In genomic region chr2:24635181-24635580, GRCh38 we compare ENCODE assay signal across 20 cellular contexts.
DNase-seq lines count a peak whose midpoint lies in the region; ATAC-seq and FAIRE-seq lines count a peak whose summit lies in the region.
"Had no signal": no experiment of that assay in that cellular context is flagged by ENCODE, and none has a peak within 500 bp of the region (broad histone marks: within the 10 kb centered on the region; RNA-seq: fewer than 3 reads in every experiment).

No MANE protein-coding gene starts in this region.

- H3K27ac ChIP-seq in mesenchymal stem cell (ENCODE audit: low read length, poor library complexity, severe bottlenecking) (no peak overlapping the region), mesendoderm (ENCODE audit: low read depth, low read length) (no peak overlapping the region)
- H3K27ac ChIP-seq: cardiac muscle cell, neural progenitor cell, right atrium auricular region had no signal

- H3K4me3 ChIP-seq in mesenchymal stem cell (ENCODE audit: insufficient read depth in 1 of 2, low read depth in 1 of 2, low read length in 2 of 2) (no peak overlapping the region), mesendoderm (ENCODE audit: low read length) (no peak overlapping the region)
- H3K4me3 ChIP-seq: cardiac muscle cell, neural progenitor cell, right atrium auricular region had no signal

- H2BK120ac ChIP-seq in mesenchymal stem cell (ENCODE audit: low read depth, low read length) (no peak overlapping the region), mesendoderm (ENCODE audit: low read depth, low read length) (no peak overlapping the region)

- H3K79me1 ChIP-seq in mesenchymal stem cell (replicated peaks; ENCODE audit: low read length, poor library complexity, severe bottlenecking) (peaks cover 2% of the 10 kb centered on the region), mesendoderm (ENCODE audit: low read length) (no peaks in the 10 kb centered on the region)

- H2BK15ac ChIP-seq in mesenchymal stem cell (ENCODE audit: low read depth, poor library complexity, severe bottlenecking) (no peak overlapping the region), mesendoderm (replicated peaks; ENCODE audit: low read depth) (no peak overlapping the region)

- H3K4ac ChIP-seq in mesenchymal stem cell (ENCODE audit: low read depth in 1 of 2, low read length in 2 of 2) (no peak overlapping the region), mesendoderm (ENCODE audit: low read depth, low read length) (no peak overlapping the region)

- no peak overlapping the region for H4K91ac ChIP-seq in mesenchymal stem cell (ENCODE audit: low read length)

- H3K36me3 ChIP-seq in mesenchymal stem cell (ENCODE audit: control insufficient read depth in 1 of 2, insufficient read depth in 2 of 2, low read depth in 1 of 2, low read length in 2 of 2) (no peaks in the 10 kb centered on the region), mesendoderm (ENCODE audit: control insufficient read depth, insufficient read depth, low read length) (no peaks in the 10 kb centered on the region)
- H3K36me3 ChIP-seq: cardiac muscle cell, neural progenitor cell, right atrium auricular region had no signal

- peak; percentile 62 for DNase-seq in G401 (ENCODE audit: low spot score)
- peak; percentile 34 for DNase-seq in NCI-H526 treated with DMSO at 0.1 percent for 48 hours (lab: John Stamatoyannopoulos, UW)
- no peak for DNase-seq in mesenchymal stem cell
- DNase-seq in mesendoderm: no peak
- no peak for DNase-seq in activated naive CD4-positive, alpha-beta T cell (lab: John Stamatoyannopoulos, UW)
- DNase-seq: activated CD4-positive, alpha-beta T cell treated with anti-CD3 and anti-CD28 coated beads, Interleukin-2, amount 10 ng/mL, durations not matched to agents 7 days and 5 days; activated naive CD8-positive, alpha-beta T cell treated with anti-CD3 and anti-CD28 coated beads for 36 hours; activated T-cell treated with anti-CD3 and anti-CD28 coated beads, Interleukin-2, amount 50 U/mL, for 24 hours; CD4-positive, alpha-beta T cell; effector memory CD4-positive, alpha-beta T cell; islet precursor cell; midbrain; SHP77 treated with DMSO at 0.1 percent for 48 hours; stimulated activated CD4-positive, alpha-beta T cell treated with anti-CD3 and anti-CD28 coated beads, Interleukin-1b, Interleukin-23, amount 100 ng/mL, for 48 hours had no signal

- no peak for ATAC-seq in HG02852 (IDR thresholded peaks at IDR 0.05; ENCODE audit: unreplicated experiment)
- ATAC-seq: HCT116 had no signal

- no peaks in the 10 kb centered on the region for H3K9me3 ChIP-seq in mesenchymal stem cell (ENCODE audit: control insufficient read depth, low read length)
- H3K9me3 ChIP-seq: right atrium auricular region had no signal

- H3K18ac ChIP-seq in mesenchymal stem cell (ENCODE audit: low read depth in 1 of 2, low read length in 2 of 2): no peak overlapping the region
- H3K18ac ChIP-seq in mesendoderm (ENCODE audit: low read length): no peak overlapping the region

- peak; percentile 48 for FAIRE-seq in endometrium (lab: Jason Lieb, UNC)

- H2AK5ac ChIP-seq in mesenchymal stem cell (ENCODE audit: low read length, severe bottlenecking) (no peak overlapping the region), mesendoderm (ENCODE audit: low read length) (no peak overlapping the region)

- H3K79me2 ChIP-seq in mesendoderm (ENCODE audit: control insufficient read depth, insufficient read depth, low read length): no peaks in the 10 kb centered on the region

- peak overlapping the region; percentile 61 for H3K9ac ChIP-seq in mesenchymal stem cell (ENCODE audit: low read length)
- no peak overlapping the region for H3K9ac ChIP-seq in mesendoderm (ENCODE audit: low read length)
- H3K9ac ChIP-seq: neural progenitor cell had no signal

- no peak overlapping the region for H3K23ac ChIP-seq in mesenchymal stem cell (ENCODE audit: low read length in 2 of 2)
- H3K23ac ChIP-seq in mesendoderm (ENCODE audit: low read length): no peak overlapping the region

- 94% methylated on average over 2 of the region's 2 CpGs for WGBS in mesenchymal stem cell
- no CpG with 5 or more reads among the region's 2 CpGs for WGBS in mesendoderm (ENCODE audit: extremely low coverage, insufficient coverage, low lambda C conversion rate)

- H2BK5ac ChIP-seq in mesenchymal stem cell (ENCODE audit: low read depth, low read length, poor library complexity, severe bottlenecking) (no peak overlapping the region), mesendoderm (ENCODE audit: low read length) (no peak overlapping the region)

- in situ Hi-C loops in G401 (cut with HindIII; ENCODE audit: low sequenced_read_pairs): no loop called here

- no peak overlapping the region for H2BK12ac ChIP-seq in mesenchymal stem cell (ENCODE audit: low read length in 2 of 2)

- H4K5ac ChIP-seq in mesendoderm (ENCODE audit: low read length): no peak overlapping the region

- no peak overlapping the region for H3K14ac ChIP-seq in mesenchymal stem cell (ENCODE audit: low read length in 2 of 2)

- H3K4me2 ChIP-seq in mesenchymal stem cell (ENCODE audit: low read length, poor library complexity, severe bottlenecking) (no peak overlapping the region), mesendoderm (ENCODE audit: low read length) (no peak overlapping the region)
- H3K4me2 ChIP-seq: neural progenitor cell had no signal

- H4K8ac ChIP-seq in mesenchymal stem cell (ENCODE audit: low read length): no peak overlapping the region
- H4K8ac ChIP-seq in mesendoderm (ENCODE audit: low read depth, low read length): no peak overlapping the region

- H3K4me1 ChIP-seq in mesenchymal stem cell (ENCODE audit: control insufficient read depth, insufficient read depth, low read depth, low read length) (no peaks in the 10 kb centered on the region), mesendoderm (ENCODE audit: control insufficient read depth, low read depth, low read length) (no peaks in the 10 kb centered on the region)
- H3K4me1 ChIP-seq: neural progenitor cell had no signal

- H2AFZ ChIP-seq in mesenchymal stem cell (ENCODE audit: low read depth, low read length): no peak overlapping the region
- H2AFZ ChIP-seq: neural progenitor cell had no signal

- H3K56ac ChIP-seq in mesendoderm (ENCODE audit: low read length): no peak overlapping the region

- H3K27me3 ChIP-seq in mesenchymal stem cell (ENCODE audit: control insufficient read depth in 1 of 2, insufficient read depth in 1 of 2, low read length in 2 of 2) (no peaks in the 10 kb centered on the region), mesendoderm (ENCODE audit: insufficient read depth, low read length, poor library complexity) (no peaks in the 10 kb centered on the region)
- H3K27me3 ChIP-seq: cardiac muscle cell, neural progenitor cell, right atrium auricular region had no signal

Comparison
In these comparisons a context has a peak if more than half of its experiments do, and no peak if none do; other contexts are left out.
1. DNase-seq: peak in G401 (single experiment) and NCI-H526 treated with DMSO at 0.1 percent for 48 hours (single experiment); none in mesenchymal stem cell (single experiment), mesendoderm (single experiment) and activated naive CD4-positive, alpha-beta T cell (0 of 4).